8 cellular contexts compared by ENCODE assay signal in the genomic region with DNA sequence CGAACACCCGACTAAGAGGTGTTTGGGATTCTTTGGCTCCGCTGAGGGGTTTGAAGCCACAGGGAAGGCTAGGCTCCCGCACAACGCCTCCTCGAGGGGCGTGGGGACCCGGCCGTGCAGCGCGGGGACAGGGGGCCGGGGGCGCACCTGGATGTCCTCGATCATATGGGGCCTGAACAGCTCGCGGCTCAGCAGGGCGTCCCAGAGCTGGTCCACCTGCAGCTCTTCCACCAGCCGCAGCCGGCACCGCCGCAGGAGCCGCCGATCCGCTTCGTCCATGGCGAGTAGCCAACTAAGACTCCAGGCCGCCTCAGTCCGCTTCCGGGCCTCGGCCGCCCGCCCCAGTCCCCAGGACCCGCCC. TPM values are rescaled to one million over a fixed set of nuclear protein-coding genes. Genes with fewer than 3 reads are reported as not detected.
DNase-seq lines count a peak whose midpoint lies in the region; ATAC-seq and TF ChIP-seq lines count a peak whose summit lies in the region.

TSS of gene CASP9 (minus strand) at position 294 of the 361 bp plus-strand sequence. CDS start at position 279, 15 bp downstream.

- CTCF ChIA-PET in activated CD4-positive, alpha-beta T cell treated with anti-CD3 and anti-CD28 coated beads, Interleukin-2, amount 10 ng/mL, durations not matched to agents 7 days and 5 days (lab: Charles Lee): no interaction called here

- no peaks in the 10 kb centered on the region for H3K27me3 ChIP-seq in foreskin keratinocyte

- H3K27ac ChIP-seq in foreskin keratinocyte: peak within 1 kb of the TSS; percentile 90

- peak; percentile 13 for ATAC-seq in foreskin keratinocyte

- H3K36me3 Mint-ChIP-seq in activated CD4-positive, alpha-beta T cell treated with anti-CD3 and anti-CD28 coated beads, Interleukin-2, amount 10 ng/mL, durations not matched to agents 7 days and 5 days (ENCODE audit: low read depth): peaks cover 2% of the 10 kb centered on the region
- peaks cover 7% of the 10 kb centered on the region for H3K36me3 Mint-ChIP-seq in T-helper 2 cell treated with Interferon-gamma antibody and Interleukin-4, amounts not matched to agents 5 μg/mL and 100 μg/mL, for 36 hours (ENCODE audit: low read depth)

- H3K27ac Mint-ChIP-seq in activated CD4-positive, alpha-beta T cell treated with anti-CD3 and anti-CD28 coated beads, Interleukin-2, amount 10 ng/mL, durations not matched to agents 7 days and 5 days: peak within 1 kb of the TSS; percentile 98
- peak within 1 kb of the TSS; percentile 100 for H3K27ac Mint-ChIP-seq in T-helper 2 cell treated with Interferon-gamma antibody and Interleukin-4, amounts not matched to agents 5 μg/mL and 100 μg/mL, for 36 hours

- POLR2A ChIA-PET in activated CD4-positive, alpha-beta T cell treated with anti-CD3 and anti-CD28 coated beads, Interleukin-2, amount 10 ng/mL, durations not matched to agents 7 days and 5 days (lab: Charles Lee): interaction anchor here (1.3 kb wide), 1 partner anchor 9 kb away, joined by 16 read pairs; no protein-coding TSS in a partner anchor

- no peaks in the 10 kb centered on the region for H3K27me3 Mint-ChIP-seq in activated CD4-positive, alpha-beta T cell treated with anti-CD3 and anti-CD28 coated beads, Interleukin-2, amount 10 ng/mL, durations not matched to agents 7 days and 5 days
- no peaks in the 10 kb centered on the region for H3K27me3 Mint-ChIP-seq in T-helper 2 cell treated with Interferon-gamma antibody and Interleukin-4, amounts not matched to agents 5 μg/mL and 100 μg/mL, for 36 hours (ENCODE audit: low read depth)

- H3K4me1 ChIP-seq in foreskin keratinocyte: peaks cover 12% of the 10 kb centered on the region

- H3K9me3 Mint-ChIP-seq in activated CD4-positive, alpha-beta T cell treated with anti-CD3 and anti-CD28 coated beads, Interleukin-2, amount 10 ng/mL, durations not matched to agents 7 days and 5 days: no peaks in the 10 kb centered on the region
- H3K9me3 Mint-ChIP-seq in T-helper 2 cell treated with Interferon-gamma antibody and Interleukin-4, amounts not matched to agents 5 μg/mL and 100 μg/mL, for 36 hours: no peaks in the 10 kb centered on the region

- TF ChIP-seq CTCF in foreskin keratinocyte (conservative IDR thresholded peaks at IDR 0.05): no peak

- peak within 1 kb of the TSS; percentile 88 for H3K4me3 Mint-ChIP-seq in activated CD4-positive, alpha-beta T cell treated with anti-CD3 and anti-CD28 coated beads, Interleukin-2, amount 10 ng/mL, durations not matched to agents 7 days and 5 days
- H3K4me3 Mint-ChIP-seq in T-helper 2 cell treated with Interferon-gamma antibody and Interleukin-4, amounts not matched to agents 5 μg/mL and 100 μg/mL, for 36 hours: peak within 1 kb of the TSS; percentile 87

- peaks cover 61% of the 10 kb centered on the region for H3K4me1 Mint-ChIP-seq in activated CD4-positive, alpha-beta T cell treated with anti-CD3 and anti-CD28 coated beads, Interleukin-2, amount 10 ng/mL, durations not matched to agents 7 days and 5 days
- H3K4me1 Mint-ChIP-seq in T-helper 2 cell treated with Interferon-gamma antibody and Interleukin-4, amounts not matched to agents 5 μg/mL and 100 μg/mL, for 36 hours (ENCODE audit: low read depth): peaks cover 44% of the 10 kb centered on the region

- DNase-seq in activated CD4-positive, alpha-beta T cell treated with anti-CD3 and anti-CD28 coated beads, Interleukin-2, amount 10 ng/mL, durations not matched to agents 7 days and 5 days: no peak
- DNase-seq in activated CD4-positive, alpha-beta T cell treated with anti-CD3 and anti-CD28 coated beads, Interleukin-2, amount 50 U/mL, for 1 hour: no peak
- no peak for DNase-seq in T-helper 2 cell treated with Interferon-gamma antibody and Interleukin-4, amounts not matched to agents 5 μg/mL and 100 μg/mL, for 36 hours (ENCODE audit: low spot score)
- DNase-seq in foreskin keratinocyte (no peak), retina (peak; percentile 69), NAMALWA (ENCODE audit: low spot score) (no peak), NCI-H345 treated with DMSO at 0.1 percent for 48 hours (lab: John Stamatoyannopoulos, UW; ENCODE audit: unreplicated experiment) (no peak)
- DNase-seq in stimulated activated CD4-positive, alpha-beta T cell treated with anti-CD3 and anti-CD28 coated beads, Interleukin-1b, Interleukin-23, amount 100 ng/mL, for 48 hours: no peak

RNA-seq across cellular contexts. Expression of gene CASP9, which starts in this region (rescaled TPM):
- total RNA-seq in activated CD4-positive, alpha-beta T cell treated with anti-CD3 and anti-CD28 coated beads, Interleukin-2, amount 10 ng/mL, durations not matched to agents 7 days and 5 days: 10 to 100 TPM; 11.3 to 13.4 TPM
- total RNA-seq in foreskin keratinocyte: 2.4 and 3.9 TPM in 2 replicates
- polyA plus RNA-seq in foreskin keratinocyte: 3.0 and 3.7 TPM in 2 replicates
